Comparison of ENCODE assay signal across 1 cellular context in genomic region chr10:46514899-46515298, GRCh38.
TF ChIP-seq lines count a peak whose summit lies in the region.

No MANE protein-coding gene starts in this region.

TF ChIP-seq in GM23338, 12 proteins besides CTCF, POLR2A, EP300 and RAD21 (continued from another document):
- TF ChIP-seq ETS1 (IDR thresholded peaks at IDR 0.05) (no peak), STAT1 (IDR thresholded peaks at IDR 0.05; ENCODE audit: unreplicated experiment) (no peak), REST (IDR thresholded peaks at IDR 0.05; ENCODE audit: unreplicated experiment) (no peak), JUNB (IDR thresholded peaks at IDR 0.05; ENCODE audit: unreplicated experiment) (no peak), ZNF114 (CRISPR knock-in tag; IDR thresholded peaks at IDR 0.05) (no peak), EZH2 (IDR thresholded peaks at IDR 0.05; ENCODE audit: low read depth, unreplicated experiment) (no peak)
TF ChIP-seq in GM23338: peak in this region for 0.
